Comparison of ENCODE assay signal across 10 cellular contexts in the genomic region with DNA sequence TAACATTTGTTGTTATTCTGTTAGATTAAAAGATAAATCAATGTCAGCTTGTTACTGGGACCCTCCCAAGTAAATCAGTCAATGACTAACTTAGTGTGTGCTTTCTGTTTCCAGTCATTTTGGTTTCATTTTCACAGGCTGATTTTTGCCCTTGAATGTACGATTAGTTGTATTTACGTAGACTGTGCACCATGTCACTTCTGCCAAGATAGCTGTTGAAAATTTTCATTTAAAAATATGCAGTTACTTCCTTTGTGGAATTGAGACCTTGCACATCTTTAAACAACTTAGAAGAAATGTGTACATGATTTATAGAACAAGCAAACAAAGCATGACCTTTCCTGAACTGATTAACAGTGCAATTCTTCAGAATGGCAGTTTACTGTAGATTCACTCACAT.
A peak's percentile ranks its signal among the peaks of the same experiment; 100 is the strongest.
DNase-seq lines count a peak whose midpoint lies in the region; ATAC-seq and TF ChIP-seq lines count a peak whose summit lies in the region.
"Had no signal": no experiment of that assay in that cellular context is flagged by ENCODE, and none has a peak within 500 bp of the region (broad histone marks: within the 10 kb centered on the region; RNA-seq: fewer than 3 reads in every experiment).

No MANE protein-coding gene starts in this region.

- no peak overlapping the region for H3K9ac ChIP-seq in fibroblast of lung (ENCODE audit: insufficient read depth, low read length)
- H3K9ac ChIP-seq: BLaER1 had no signal

- H2AFZ ChIP-seq in fibroblast of lung (ENCODE audit: low read length) = peak overlapping the region; percentile 25

- H3K27me3 ChIP-seq in right atrium auricular region (no peaks in the 10 kb centered on the region), fibroblast of lung (ENCODE audit: control insufficient read depth, insufficient read depth, low read length) (no peaks in the 10 kb centered on the region), uterus (no peaks in the 10 kb centered on the region)
- H3K27me3 ChIP-seq: BLaER1 had no signal

- H3K9me3 ChIP-seq in right atrium auricular region = no peaks in the 10 kb centered on the region
- H3K9me3 ChIP-seq in fibroblast of lung (ENCODE audit: control insufficient read depth, insufficient read depth, low read depth, low read length) = no peaks in the 10 kb centered on the region
- H3K9me3 ChIP-seq in uterus = no peaks in the 10 kb centered on the region
- H3K9me3 ChIP-seq: BLaER1 had no signal

- DNase-seq in right atrium auricular region (ENCODE audit: low spot score) (no peak), left cardiac atrium (no peak), fibroblast of lung (ENCODE audit: low read depth in 2 of 2) (peak; percentile 57 to 76), uterus (no peak), SW480 (ENCODE audit: low spot score) (no peak), NCI-H82 treated with DMSO at 0.1 percent for 48 hours (lab: John Stamatoyannopoulos, UW; ENCODE audit: unreplicated experiment) (no peak)
- no peak for DNase-seq in stimulated activated naive CD4-positive, alpha-beta T cell (lab: John Stamatoyannopoulos, UW)
- DNase-seq: activated naive CD8-positive, alpha-beta T cell treated with anti-CD3 and anti-CD28 coated beads, Interleukin-2, amount 10 ng/mL, durations not matched to agents 7 days and 5 days had no signal

- H3K4me3 ChIP-seq in right atrium auricular region (peak overlapping the region in 1 of 2 donors; percentile 3), fibroblast of lung (replicated peaks in 1 of 4; ENCODE audit: control extremely low read depth in 1 of 4, insufficient read depth in 1 of 4, low read depth in 3 of 4, low read length in 4 of 4) (peak overlapping the region in 2 of 4 experiments; percentile 24 to 44), uterus (peak overlapping the region in 1 of 2 donors; percentile 8)
- H3K4me3 ChIP-seq: BLaER1 had no signal

- peak overlapping the region; percentile 80 for H3K4me2 ChIP-seq in fibroblast of lung (ENCODE audit: extremely low read depth, insufficient read depth, low read length)
- H3K4me2 ChIP-seq: BLaER1 had no signal

- H3K36me3 ChIP-seq in right atrium auricular region (no peaks in the 10 kb centered on the region), fibroblast of lung (ENCODE audit: control insufficient read depth, insufficient read depth, low read length) (no peaks in the 10 kb centered on the region), uterus (no peaks in the 10 kb centered on the region)
- H3K36me3 ChIP-seq: BLaER1 had no signal

- H3K27ac ChIP-seq in right atrium auricular region = peak overlapping the region; percentile 68 to 76
- peak overlapping the region; percentile 9 for H3K27ac ChIP-seq in fibroblast of lung (ENCODE audit: insufficient read depth, low read length)
- H3K27ac ChIP-seq in uterus = peak overlapping the region; percentile 21 to 22
- H3K27ac ChIP-seq: BLaER1 had no signal

- no peaks in the 10 kb centered on the region for H4K20me1 ChIP-seq in fibroblast of lung (ENCODE audit: control insufficient read depth, extremely low read depth, insufficient read depth, low read length)
- H4K20me1 ChIP-seq: BLaER1 had no signal

- no peak for TF ChIP-seq POLR2A in uterus (IDR thresholded peaks at IDR 0.05)

- intact Hi-C loops in left cardiac atrium (cut with DNase I) (no loop called here), uterus (cut with DNase I; ENCODE audit: low total_unique reads) (no loop called here)

- H3K79me2 ChIP-seq in fibroblast of lung (ENCODE audit: control insufficient read depth, insufficient read depth, low read length) = no peaks in the 10 kb centered on the region

- peaks cover 0 to 44% of the 10 kb centered on the region in 2 donors for H3K4me1 ChIP-seq in right atrium auricular region
- peaks cover 3% of the 10 kb centered on the region for H3K4me1 ChIP-seq in fibroblast of lung (ENCODE audit: control insufficient read depth, extremely low read depth, insufficient read depth, low read length)
- H3K4me1 ChIP-seq in uterus = no peaks in the 10 kb centered on the region

- ATAC-seq in left cardiac atrium (no peak), HG03442 (IDR thresholded peaks at IDR 0.05; ENCODE audit: unreplicated experiment) (peak; percentile 56)

- TF ChIP-seq CTCF in right atrium auricular region (IDR thresholded peaks at IDR 0.05) = no peak
- no peak for TF ChIP-seq CTCF in fibroblast of lung (conservative IDR thresholded peaks at IDR 0.05 in 1 of 2, IDR thresholded peaks at IDR 0.05 in 1 of 2; ENCODE audit: low read depth in 1 of 2, low read length in 2 of 2)
- TF ChIP-seq CTCF in uterus (IDR thresholded peaks at IDR 0.05) = no peak

Comparison
In these comparisons a context has a peak if more than half of its experiments do, and no peak if none do; other contexts are left out.
1. DNase-seq: peak in fibroblast of lung (2 of 2); none in right atrium auricular region (single experiment), left cardiac atrium (single experiment), uterus (0 of 2), SW480 (single experiment), stimulated activated naive CD4-positive, alpha-beta T cell (0 of 6) and NCI-H82 treated with DMSO at 0.1 percent for 48 hours (single experiment).
2. H3K27ac ChIP-seq: peak in every context shown above with its lines; median percentile 72 in right atrium auricular region; 22 in uterus; 9 in fibroblast of lung.